ENCODE assay signal across 11 cellular contexts in the genomic region with DNA sequence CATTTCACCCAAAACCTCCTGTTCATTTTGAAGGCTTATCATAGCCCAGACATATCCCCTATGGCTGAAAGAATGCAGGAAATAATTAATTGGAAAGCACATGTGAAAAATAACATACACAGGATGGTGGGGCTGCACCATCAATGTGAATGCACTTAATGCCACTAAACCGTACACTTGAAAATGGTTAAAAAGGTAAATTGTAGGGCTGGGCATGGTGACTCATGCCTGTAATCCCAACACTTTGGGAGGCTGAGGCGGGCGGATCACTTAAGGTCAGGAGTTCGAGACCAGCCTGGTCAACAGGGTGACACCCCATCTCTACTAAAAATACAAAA.
A peak's percentile ranks its signal among the peaks of the same experiment; 100 is the strongest.
DNase-seq lines count a peak whose midpoint lies in the region; ATAC-seq and TF ChIP-seq lines count a peak whose summit lies in the region.
"Had no signal": no experiment of that assay in that cellular context is flagged by ENCODE, and none has a peak within 500 bp of the region (broad histone marks: within the 10 kb centered on the region; RNA-seq: fewer than 3 reads in every experiment).

No MANE protein-coding gene starts in this region.

- H3K4me1 ChIP-seq in RWPE2 (ENCODE audit: insufficient read depth, poor library complexity, severe bottlenecking): no peaks in the 10 kb centered on the region
- H3K4me1 ChIP-seq: foreskin keratinocyte had no signal

- no peaks in the 10 kb centered on the region for H3K9me3 ChIP-seq in RWPE2 (ENCODE audit: severe bottlenecking)
- H3K9me3 ChIP-seq: mucosa of descending colon had no signal

- no peak overlapping the region for H3K27ac ChIP-seq in RWPE2 (ENCODE audit: poor library complexity, severe bottlenecking)
- H3K27ac ChIP-seq: foreskin keratinocyte had no signal

- peak overlapping the region; percentile 61 for H3K4me3 Mint-ChIP-seq in stimulated activated naive CD8-positive, alpha-beta T cell treated with anti-CD3 and anti-CD28 coated beads, Interleukin-15, Interleukin-2, amounts not matched to agents 100 ng/mL and 50 ng/mL, for 24 hours
- peak overlapping the region in 1 of 2 donors; percentile 72 for H3K4me3 Mint-ChIP-seq in stimulated activated naive CD8-positive, alpha-beta T cell treated with anti-CD3 and anti-CD28 coated beads, Interleukin-15, amount 100 ng/mL, for 72 hours
- H3K4me3 Mint-ChIP-seq in mesothelial cell of epicardium: peak overlapping the region; percentile 68
- peak overlapping the region in 1 of 3 donors; percentile 68 for H3K4me3 Mint-ChIP-seq in T-cell

- H3K27ac Mint-ChIP-seq in stimulated activated naive CD8-positive, alpha-beta T cell treated with anti-CD3 and anti-CD28 coated beads, Interleukin-15, Interleukin-2, amounts not matched to agents 100 ng/mL and 50 ng/mL, for 24 hours: no peak overlapping the region
- H3K27ac Mint-ChIP-seq in stimulated activated naive CD8-positive, alpha-beta T cell treated with anti-CD3 and anti-CD28 coated beads, Interleukin-15, amount 100 ng/mL, for 72 hours: peak overlapping the region in 1 of 2 donors; percentile 87
- H3K27ac Mint-ChIP-seq in mesothelial cell of epicardium: no peak overlapping the region
- H3K27ac Mint-ChIP-seq in T-cell: no peak overlapping the region

- POLR2A ChIA-PET in T-cell (lab: Charles Lee): no interaction called here

- ATAC-seq in stimulated activated naive CD8-positive, alpha-beta T cell treated with anti-CD3 and anti-CD28 coated beads, Interleukin-15, amount 100 ng/mL, for 72 hours: no peak
- ATAC-seq in RWPE2 (ENCODE audit: low read depth) (no peak), HG02981 (IDR thresholded peaks at IDR 0.05; ENCODE audit: unreplicated experiment) (no peak), T-cell (replicated peaks in 1 of 4) (no peak)

- no peak overlapping the region for H3K4me3 ChIP-seq in RWPE2 (ENCODE audit: severe bottlenecking)
- H3K4me3 ChIP-seq: mucosa of descending colon had no signal

- H3K27me3 Mint-ChIP-seq in stimulated activated naive CD8-positive, alpha-beta T cell treated with anti-CD3 and anti-CD28 coated beads, Interleukin-15, Interleukin-2, amounts not matched to agents 100 ng/mL and 50 ng/mL, for 24 hours: peaks cover 37% of the 10 kb centered on the region
- H3K27me3 Mint-ChIP-seq in stimulated activated naive CD8-positive, alpha-beta T cell treated with anti-CD3 and anti-CD28 coated beads, Interleukin-15, amount 100 ng/mL, for 72 hours: peaks cover 38% of the 10 kb centered on the region
- H3K27me3 Mint-ChIP-seq in mesothelial cell of epicardium (ENCODE audit: low read depth): peaks cover 30% of the 10 kb centered on the region
- peaks cover 35 to 45% of the 10 kb centered on the region in 2 donors for H3K27me3 Mint-ChIP-seq in T-cell

- no peaks in the 10 kb centered on the region for H3K36me3 Mint-ChIP-seq in stimulated activated naive CD8-positive, alpha-beta T cell treated with anti-CD3 and anti-CD28 coated beads, Interleukin-15, Interleukin-2, amounts not matched to agents 100 ng/mL and 50 ng/mL, for 24 hours (ENCODE audit: low read depth)
- H3K36me3 Mint-ChIP-seq in mesothelial cell of epicardium (no peaks in the 10 kb centered on the region), T-cell (no peaks in the 10 kb centered on the region)

- peaks cover 9% of the 10 kb centered on the region for H3K4me1 Mint-ChIP-seq in stimulated activated naive CD8-positive, alpha-beta T cell treated with anti-CD3 and anti-CD28 coated beads, Interleukin-15, Interleukin-2, amounts not matched to agents 100 ng/mL and 50 ng/mL, for 24 hours (ENCODE audit: low read depth)
- peaks cover 11% of the 10 kb centered on the region for H3K4me1 Mint-ChIP-seq in stimulated activated naive CD8-positive, alpha-beta T cell treated with anti-CD3 and anti-CD28 coated beads, Interleukin-15, amount 100 ng/mL, for 72 hours
- H3K4me1 Mint-ChIP-seq in mesothelial cell of epicardium (peaks cover 8% of the 10 kb centered on the region), T-cell (peaks cover 9 to 13% (median 12%) of the 10 kb centered on the region in 3 donors)

- CTCF ChIA-PET in T-cell (lab: Charles Lee): interaction anchor here in 1 of 2 donors (0.8 kb wide), 1 partner anchor 32 kb away, joined by 3 read pairs; no protein-coding TSS in a partner anchor

- no peaks in the 10 kb centered on the region for H3K9me3 Mint-ChIP-seq in stimulated activated naive CD8-positive, alpha-beta T cell treated with anti-CD3 and anti-CD28 coated beads, Interleukin-15, Interleukin-2, amounts not matched to agents 100 ng/mL and 50 ng/mL, for 24 hours
- H3K9me3 Mint-ChIP-seq in stimulated activated naive CD8-positive, alpha-beta T cell treated with anti-CD3 and anti-CD28 coated beads, Interleukin-15, amount 100 ng/mL, for 72 hours: no peaks in the 10 kb centered on the region
- H3K9me3 Mint-ChIP-seq in mesothelial cell of epicardium (no peaks in the 10 kb centered on the region), T-cell (no peaks in the 10 kb centered on the region)

- peak; percentile 74 for TF ChIP-seq CTCF in RWPE2 (IDR thresholded peaks at IDR 0.05; ENCODE audit: poor library complexity, severe bottlenecking)
- peak; percentile 5 for TF ChIP-seq CTCF in mesothelial cell of epicardium (IDR thresholded peaks at IDR 0.05; ENCODE audit: unreplicated experiment)

- H3K36me3 ChIP-seq in RWPE2 (ENCODE audit: low read depth): no peaks in the 10 kb centered on the region

- DNase-seq in stimulated activated naive CD8-positive, alpha-beta T cell treated with anti-CD3 and anti-CD28 coated beads, Interleukin-15, amount 100 ng/mL, for 72 hours: no peak
- no peak for DNase-seq in RWPE2 (ENCODE audit: low spot score)
- no peak for DNase-seq in mesothelial cell of epicardium (ENCODE audit: low spot score in 2 of 2, unreplicated experiment in 2 of 2)
- no peak for DNase-seq in HPDE6-E6E7 (ENCODE audit: extremely low spot score)
- no peak for DNase-seq in T-cell
- DNase-seq in KBM-7: no peak
- DNase-seq: cerebellar nuclear complex had no signal

- in situ Hi-C loops in KBM-7 (cut with MboI; ENCODE audit: low pct_unique_long_range_greater_than_20kb, low sequenced_read_pairs): no loop called here

- peaks cover 3% of the 10 kb centered on the region for H3K27me3 ChIP-seq in RWPE2 (ENCODE audit: insufficient read depth, poor library complexity, severe bottlenecking)
- H3K27me3 ChIP-seq: foreskin keratinocyte had no signal
